27 cellular contexts compared by ENCODE assay signal in genomic region chr16:89243664-89244063, GRCh38. TPM values are rescaled to one million over a fixed set of nuclear protein-coding genes. Genes with fewer than 3 reads are reported as not detected.
DNase-seq lines count a peak whose midpoint lies in the region; ATAC-seq, FAIRE-seq and TF ChIP-seq lines count a peak whose summit lies in the region.
"Had no signal": no experiment of that assay in that cellular context is flagged by ENCODE, and none has a peak within 500 bp of the region (broad histone marks: within the 10 kb centered on the region; RNA-seq: fewer than 3 reads in every experiment).

No MANE protein-coding gene starts in this region.

- no peaks in the 10 kb centered on the region; a peak in 1 of 5 replicates for H3K27me3 ChIP-seq in HepG2 (ENCODE audit: control insufficient read depth in 1 of 2, insufficient read depth in 2 of 2, low read length in 2 of 2)
- H3K27me3 ChIP-seq in right lobe of liver, result no peaks in the 10 kb centered on the region
- no peaks in the 10 kb centered on the region for H3K27me3 ChIP-seq in SJCRH30
- no peaks in the 10 kb centered on the region for H3K27me3 ChIP-seq in lower lobe of right lung (ENCODE audit: low read depth)
- H3K27me3 ChIP-seq: Peyer's patch had no signal

- CTCF ChIA-PET in HepG2 (lab: Yijun Ruan, JAX; ENCODE audit: low intra/inter-chr PET ratio, low total read pairs), result no interaction called here

- H3K4me3 ChIP-seq in HepG2 (replicated peaks in 1 of 3; ENCODE audit: insufficient read depth in 1 of 3, low read depth in 2 of 3, low read length in 3 of 3) (peak overlapping the region in 1 of 3 experiments; percentile 23; a peak in 1 of 6 replicates), right lobe of liver (no peak overlapping the region), SJCRH30 (no peak overlapping the region), lower lobe of right lung (no peak overlapping the region)
- H3K4me3 ChIP-seq: K562, Peyer's patch, SJSA1, smooth muscle cell, uterus had no signal

- H3K9me3 ChIP-seq in HepG2 (ENCODE audit: low read length), result no peaks in the 10 kb centered on the region
- no peaks in the 10 kb centered on the region for H3K9me3 ChIP-seq in right lobe of liver
- no peaks in the 10 kb centered on the region for H3K9me3 ChIP-seq in SJCRH30 (replicated peaks)
- no peaks in the 10 kb centered on the region for H3K9me3 ChIP-seq in lower lobe of right lung
- H3K9me3 ChIP-seq: uterus had no signal

- peak overlapping the region; percentile 49 for H3K27ac ChIP-seq in HepG2 (ENCODE audit: extremely low read length, insufficient read depth, low read length)
- H3K27ac ChIP-seq in right lobe of liver, result no peak overlapping the region
- peak overlapping the region; percentile 37 for H3K27ac ChIP-seq in SJCRH30
- H3K27ac ChIP-seq in lower lobe of right lung, result peak overlapping the region; percentile 81
- H3K27ac ChIP-seq: Peyer's patch, SJSA1, uterus had no signal

- no peaks in the 10 kb centered on the region for H4K20me1 ChIP-seq in HepG2 (ENCODE audit: insufficient read depth, low read length)

- no peak for FAIRE-seq in HepG2 (lab: Jason Lieb, UNC)
- FAIRE-seq: K562, kidney had no signal

- TF ChIP-seq CTCF in HepG2 (CRISPR knock-in tag; IDR thresholded peaks at IDR 0.05), result no peak
- TF ChIP-seq CTCF in right lobe of liver (IDR thresholded peaks at IDR 0.05), result no peak
- TF ChIP-seq CTCF in lower lobe of right lung (IDR thresholded peaks at IDR 0.05), result no peak

- no peak for TF ChIP-seq RAD21 in HepG2 (CRISPR knock-in tag; IDR thresholded peaks at IDR 0.05)

- no TSS peak for BruUV-seq in HepG2 (replicated peaks; lab: Mats Ljungman, UMichigan)

- H3K4me1 ChIP-seq in HepG2 (ENCODE audit: insufficient read depth, low read length) (peaks cover 53% of the 10 kb centered on the region), right lobe of liver (peaks cover 0 to 10% (median 0%) of the 10 kb centered on the region in 4 donors), SJCRH30 (peaks cover 12% of the 10 kb centered on the region), lower lobe of right lung (peaks cover 16% of the 10 kb centered on the region)

- intact Hi-C loops in HepG2 (cut with micrococcal nuclease; ENCODE audit: unreplicated experiment) (loop anchor here (5.0 kb wide), 1 partner anchor 264 kb away; the partner anchor contains the start of gene SPG7), right lobe of liver (cut with DNase I) (no loop called here), lower lobe of right lung (cut with DNase I) (no loop called here)

- TF ChIP-seq POLR2A in HepG2 (IDR thresholded peaks at IDR 0.05; ENCODE audit: insufficient read depth in 1 of 2, low read depth in 2 of 2, low read length in 2 of 2) (no peak), right lobe of liver (IDR thresholded peaks at IDR 0.05) (no peak)

- H3K79me2 ChIP-seq in HepG2 (ENCODE audit: insufficient read depth, low read length), result peaks cover 8% of the 10 kb centered on the region

- 31% methylated on average over 4 of the region's 5 CpGs for WGBS in HepG2 (ENCODE audit: low lambda C conversion rate)
- WGBS in right lobe of liver (ENCODE audit: insufficient coverage, low coverage, low lambda C conversion rate, missing lambda C conversion rate), result 70% methylated on average over 5 of the region's 5 CpGs

- no peak for ATAC-seq in HepG2
- no peak for ATAC-seq in right lobe of liver
- no peak for ATAC-seq in lower lobe of right lung
- ATAC-seq in HG03520 (IDR thresholded peaks at IDR 0.05; ENCODE audit: unreplicated experiment), result no peak
- ATAC-seq: K562, T-helper 17 cell had no signal

- TF ChIP-seq EP300 in HepG2 (IDR thresholded peaks at IDR 0.05; ENCODE audit: low read depth in 2 of 2, low read length in 2 of 2) (no peak), HepG2 (CRISPR knock-in tag; IDR thresholded peaks at IDR 0.05; ENCODE audit: borderline replicate concordance) (no peak)

- no peak overlapping the region for H2AFZ ChIP-seq in HepG2 (ENCODE audit: low read length)

- POLR2A ChIA-PET in HepG2 (lab: Yijun Ruan, JAX), result interaction anchor here (0.8 to 6.6 kb wide), 2 partner anchors 18 to 26 kb away, joined by 3 to 78 read pairs; partner anchors contain the start of gene ZNF778

- peak overlapping the region; percentile 42; the same call in 1 of the 2 replicates for H3K9ac ChIP-seq in HepG2 (ENCODE audit: insufficient read depth, low read depth, low read length)

- in situ Hi-C loops in HepG2 (cut with HindIII; ENCODE audit: extremely low pct_ligation_motif_present, low pct_unique_long_range_greater_than_20kb), result no loop called here

- H3K36me3 ChIP-seq in HepG2 (replicated peaks in 1 of 2; ENCODE audit: control insufficient read depth in 1 of 2, insufficient read depth in 2 of 2, low read length in 2 of 2) (no peaks in the 10 kb centered on the region), right lobe of liver (no peaks in the 10 kb centered on the region), SJCRH30 (no peaks in the 10 kb centered on the region), lower lobe of right lung (no peaks in the 10 kb centered on the region)
- H3K36me3 ChIP-seq: Peyer's patch, uterus had no signal

- DNase-seq in HepG2 (ENCODE audit: low spot score), result no peak
- DNase-seq in right lobe of liver, result no peak
- DNase-seq in SJCRH30, result no peak
- peak; percentile 36 for DNase-seq in lower lobe of right lung
- no peak for DNase-seq in mesenteric fat pad (ENCODE audit: low spot score)
- no peak for DNase-seq in HCEC 1CT
- DNase-seq in GOT3 (lab: John Stamatoyannopoulos, UW), result no peak
- DNase-seq: activated CD4-positive, alpha-beta T cell treated with anti-CD3 and anti-CD28 coated beads for 1 hour; DMS153; kidney; MM.1S; NCI-H1417 treated with DMSO at 0.1 percent for 48 hours; Peyer's patch; retina; stimulated activated CD4-positive, alpha-beta T cell treated with anti-CD3 and anti-CD28 coated beads, Interleukin-2, amount 100 ng/mL, for 24 hours; T-helper 17 cell; uterus had no signal

- H3K4me2 ChIP-seq in HepG2 (ENCODE audit: low read depth, low read length), result peak overlapping the region; percentile 64
- H3K4me2 ChIP-seq: smooth muscle cell had no signal

TF ChIP-seq in HepG2, 621 proteins besides CTCF, POLR2A, EP300 and RAD21 (continues in another document):
- 0 out of 2 replicates have a peak, but pooled peaks have one; percentile 24 for TF ChIP-seq SALL1 (CRISPR knock-in tag; IDR thresholded peaks at IDR 0.05)

RNA-seq across cellular contexts. Expression of gene ZNF778, which starts 26.2 kb away (rescaled TPM):
- 7.2 and 9.3 TPM in 2 replicates for total RNA-seq in HepG2 (2016; rRNA removed; fragmentation: Illumina TruSeq; extraction: Trizol)
- 1.7 and 2.6 TPM in 2 replicates for total RNA-seq in HepG2 (2016; cell fraction: cytosol; rRNA removed; fragmentation: Illumina TruSeq; extraction: Trizol; ENCODE audit: low read depth)
- total RNA-seq in HepG2 (2016; cell fraction: insoluble cytoplasmic fraction; rRNA removed; fragmentation: Illumina TruSeq; extraction: Trizol), result 6.1 and 8.3 TPM in 2 replicates
- total RNA-seq in HepG2 (2016; cell fraction: membrane; rRNA removed; fragmentation: Illumina TruSeq; extraction: Trizol), result 2.7 and 3.9 TPM in 2 replicates
- 8.7 and 10.5 TPM in 2 replicates for total RNA-seq in HepG2 (2016; cell fraction: nucleus; rRNA removed; fragmentation: Illumina TruSeq; extraction: Trizol)
- 3.8 and 6.1 TPM in 2 replicates for polyA plus RNA-seq in HepG2 (2011; rRNA removed)
- polyA plus RNA-seq in HepG2 (2011; cell fraction: cytosol; rRNA removed), result 1.8 and 2.1 TPM in 2 replicates
- 6.6 and 11.3 TPM in 2 replicates for polyA plus RNA-seq in HepG2 (2011; cell fraction: nucleus; rRNA removed)
- 2.4 and 3.0 TPM in 2 replicates for polyA plus RNA-seq in HepG2 (2012)
- 0.79 and 0.83 TPM in 2 replicates for polyA plus RNA-seq in HepG2 (2016; cell fraction: cytosol; fragmentation: Illumina TruSeq; extraction: Trizol; ENCODE audit: low read depth)
- polyA plus RNA-seq in HepG2 (2016; cell fraction: insoluble cytoplasmic fraction; fragmentation: Illumina TruSeq; extraction: Trizol; ENCODE audit: low read depth), result 4.6 and 6.1 TPM in 2 replicates
- polyA plus RNA-seq in HepG2 (2016; cell fraction: membrane; fragmentation: Illumina TruSeq; extraction: Trizol; ENCODE audit: low read depth), result 0.61 and 1.7 TPM in 2 replicates
- polyA plus RNA-seq in HepG2 (2016; cell fraction: nucleus; fragmentation: Illumina TruSeq; extraction: Trizol; ENCODE audit: insufficient read depth, low read depth), result 11.3 and 22.5 TPM in 2 replicates
- 6.4 and 9.2 TPM in 2 replicates for polyA minus RNA-seq in HepG2 (2011; rRNA and poly(A)+ RNA removed; ENCODE audit: low replicate concordance)
- 4.0 and 6.1 TPM in 2 replicates for polyA minus RNA-seq in HepG2 (2011; cell fraction: cytosol; rRNA and poly(A)+ RNA removed)
- polyA minus RNA-seq in HepG2 (2011; cell fraction: nucleus; rRNA and poly(A)+ RNA removed), result 15.2 and 17.3 TPM in 2 replicates
- total RNA-seq in right lobe of liver, result 10 to 100 TPM in 1 of 6 experiments, 1 to 10 TPM in 5; 2.3 to 11.2 (median 3.1) TPM
- total RNA-seq in SJCRH30 (2014; rRNA removed; shearing (Covaris generic)), result 24.1 and 33.5 TPM in 2 replicates
- 9.7 TPM for total RNA-seq in lower lobe of right lung
- total RNA-seq in mesenteric fat pad, result 11.7 TPM

RNA-seq across cellular contexts. Expression of gene SLC22A31, which starts 43.3 kb away (rescaled TPM):
- total RNA-seq in HepG2 (2016; rRNA removed; fragmentation: Illumina TruSeq; extraction: Trizol) (20.6 and 83.3 TPM in 2 replicates), right lobe of liver (10 to 100 TPM in 2 of 6 experiments, 1 to 10 TPM in 1, under 1 TPM in 1, not detected in 2; 0.19 to 19.3 (median 6.8) TPM), lower lobe of right lung (132 TPM), mesenteric fat pad (0.35 TPM)
- 22.4 and 22.9 TPM in 2 replicates for total RNA-seq in HepG2 (2016; cell fraction: cytosol; rRNA removed; fragmentation: Illumina TruSeq; extraction: Trizol; ENCODE audit: low read depth)
- 17.9 and 83.9 TPM in 2 replicates for total RNA-seq in HepG2 (2016; cell fraction: insoluble cytoplasmic fraction; rRNA removed; fragmentation: Illumina TruSeq; extraction: Trizol)
- total RNA-seq in HepG2 (2016; cell fraction: membrane; rRNA removed; fragmentation: Illumina TruSeq; extraction: Trizol), result 38.1 and 39.2 TPM in 2 replicates
- 88.9 and 114 TPM in 2 replicates for total RNA-seq in HepG2 (2016; cell fraction: nucleus; rRNA removed; fragmentation: Illumina TruSeq; extraction: Trizol)
- polyA plus RNA-seq in HepG2 (2011; rRNA removed), result 67.3 and 98.2 TPM in 2 replicates
- 27.2 and 52.1 TPM in 2 replicates for polyA plus RNA-seq in HepG2 (2011; cell fraction: cytosol; rRNA removed)
- 1,312 and 1,533 TPM in 2 replicates for polyA plus RNA-seq in HepG2 (2011; cell fraction: nucleus; rRNA removed)
- 45.8 and 48.2 TPM in 2 replicates for polyA plus RNA-seq in HepG2 (2012)
- 27.4 and 28.3 TPM in 2 replicates for polyA plus RNA-seq in HepG2 (2016; cell fraction: cytosol; fragmentation: Illumina TruSeq; extraction: Trizol; ENCODE audit: low read depth)
- 23.8 and 26.1 TPM in 2 replicates for polyA plus RNA-seq in HepG2 (2016; cell fraction: insoluble cytoplasmic fraction; fragmentation: Illumina TruSeq; extraction: Trizol; ENCODE audit: low read depth)
- 29.3 and 31.7 TPM in 2 replicates for polyA plus RNA-seq in HepG2 (2016; cell fraction: membrane; fragmentation: Illumina TruSeq; extraction: Trizol; ENCODE audit: low read depth)
- polyA plus RNA-seq in HepG2 (2016; cell fraction: nucleus; fragmentation: Illumina TruSeq; extraction: Trizol; ENCODE audit: insufficient read depth, low read depth), result 322 and 325 TPM in 2 replicates
- polyA minus RNA-seq in HepG2 (2011; rRNA and poly(A)+ RNA removed; ENCODE audit: low replicate concordance), result 51.6 TPM in 1 of 2 replicates, not detected in the other
- 17.1 and 21.0 TPM in 2 replicates for polyA minus RNA-seq in HepG2 (2011; cell fraction: cytosol; rRNA and poly(A)+ RNA removed)
- 89.4 and 90.8 TPM in 2 replicates for polyA minus RNA-seq in HepG2 (2011; cell fraction: nucleus; rRNA and poly(A)+ RNA removed)
- total RNA-seq in SJCRH30 (2014; rRNA removed; shearing (Covaris generic)), result 0.18 TPM in 1 of 2 replicates, not detected in the other
- total RNA-seq: activated CD8-positive, alpha-beta memory T cell treated with anti-CD3 and anti-CD28 coated beads for 36 hours; lung microvascular endothelial cell; NCI-H460; osteoblast; SJSA1; smooth muscle cell; subcutaneous adipose tissue; uterus had no signal
- polyA plus RNA-seq: CD14-positive monocyte had no signal

Comparison
In these comparisons a context has a peak if more than half of its experiments do, and no peak if none do; other contexts are left out.
1. H3K27ac ChIP-seq: peak in HepG2 (single experiment), SJCRH30 (single experiment) and lower lobe of right lung (single experiment); none in right lobe of liver (0 of 3).